In genomic region chr3:54138937-54139547, GRCh38 we compare ENCODE assay signal across 22 cellular contexts. TPM values are rescaled to one million over a fixed set of nuclear protein-coding genes. Genes with fewer than 3 reads are reported as not detected.
DNase-seq lines count a peak whose midpoint lies in the region; ATAC-seq, FAIRE-seq and TF ChIP-seq lines count a peak whose summit lies in the region.
"Had no signal": no experiment of that assay in that cellular context is flagged by ENCODE, and none has a peak within 500 bp of the region (broad histone marks: within the 10 kb centered on the region; RNA-seq: fewer than 3 reads in every experiment).

No MANE protein-coding gene starts in this region.

- H3K36me3 ChIP-seq in breast epithelium (no peaks in the 10 kb centered on the region), H1 (ENCODE audit: control insufficient read depth in 2 of 4, insufficient read depth in 4 of 4, low read length in 3 of 4) (no peaks in the 10 kb centered on the region), neuronal stem cell (replicated peaks in 1 of 2; ENCODE audit: control insufficient read depth in 2 of 2, insufficient read depth in 2 of 2, low read length in 2 of 2) (no peaks in the 10 kb centered on the region), left lung (no peaks in the 10 kb centered on the region)
- H3K36me3 ChIP-seq: BLaER1 had no signal

- H3K9me3 ChIP-seq in breast epithelium, result no peaks in the 10 kb centered on the region
- H3K9me3 ChIP-seq in H1 (ENCODE audit: insufficient read depth in 2 of 2, low read depth in 1 of 2, low read length in 1 of 2), result no peaks in the 10 kb centered on the region
- no peaks in the 10 kb centered on the region for H3K9me3 ChIP-seq in neuronal stem cell (replicated peaks in 1 of 2; ENCODE audit: control insufficient read depth in 2 of 2, insufficient read depth in 1 of 2, low read depth in 1 of 2, low read length in 2 of 2)
- no peaks in the 10 kb centered on the region for H3K9me3 ChIP-seq in left lung
- H3K9me3 ChIP-seq: BLaER1 had no signal

- H2BK5ac ChIP-seq in H1 (ENCODE audit: low read depth, low read length), result no peak overlapping the region
- H2BK5ac ChIP-seq in neuronal stem cell (ENCODE audit: low read length), result no peak overlapping the region

- intact Hi-C loops in MCF 10A (cut with micrococcal nuclease) (no loop called here), breast epithelium (cut with DNase I; ENCODE audit: low total_unique reads) (no loop called here), left lung (cut with DNase I) (no loop called here)

- H3K4me1 ChIP-seq in breast epithelium (no peaks in the 10 kb centered on the region), H1 (replicated peaks in 1 of 4; ENCODE audit: control insufficient read depth in 3 of 4, insufficient read depth in 4 of 4, low read length in 3 of 4) (peaks cover 0 to 7% (median 3%) of the 10 kb centered on the region in 4 experiments; a peak in 2 of 7 replicates), neuronal stem cell (ENCODE audit: control insufficient read depth in 2 of 2, insufficient read depth in 1 of 2, low read depth in 1 of 2, low read length in 2 of 2) (no peaks in the 10 kb centered on the region), left lung (no peaks in the 10 kb centered on the region)

- no peak for TF ChIP-seq EP300 in H1 (IDR thresholded peaks at IDR 0.05; ENCODE audit: borderline replicate concordance in 1 of 2, low read depth in 2 of 2, low read length in 2 of 2)

- H3K4ac ChIP-seq in H1 (replicated peaks; ENCODE audit: insufficient read length, low read depth, low read length) (no peak overlapping the region), neuronal stem cell (ENCODE audit: low read length) (no peak overlapping the region)

- H2BK120ac ChIP-seq in H1 (replicated peaks; ENCODE audit: low read depth, low read length) (no peak overlapping the region), neuronal stem cell (ENCODE audit: low read depth, low read length) (no peak overlapping the region)

- BruUV-seq in MCF 10A (replicated peaks; lab: Mats Ljungman, UMichigan), result no TSS peak

- no peaks in the 10 kb centered on the region for H3K9me3 Mint-ChIP-seq in MCF 10A (ENCODE audit: unreplicated experiment)
- H3K9me3 Mint-ChIP-seq: H9 had no signal

- H4K8ac ChIP-seq in H1 (ENCODE audit: extremely low read depth, insufficient read depth, low read length) (no peak overlapping the region), neuronal stem cell (ENCODE audit: low read depth, low read length) (no peak overlapping the region)

- no peak overlapping the region for H4K5ac ChIP-seq in H1 (ENCODE audit: insufficient read length, low read depth, low read length)

- H2AK5ac ChIP-seq in H1 (ENCODE audit: low read depth, low read length), result no peak overlapping the region
- H2AK5ac ChIP-seq in neuronal stem cell (ENCODE audit: low read depth, low read length), result no peak overlapping the region

- no peak overlapping the region for H3K23ac ChIP-seq in H1 (ENCODE audit: insufficient read length)
- no peak overlapping the region for H3K23ac ChIP-seq in neuronal stem cell (ENCODE audit: low read depth, low read length, poor library complexity)

- no peaks in the 10 kb centered on the region for H3K4me1 Mint-ChIP-seq in MCF 10A (ENCODE audit: insufficient read depth, unreplicated experiment)
- H3K4me1 Mint-ChIP-seq: CD8-positive, alpha-beta memory T cell had no signal

- no peaks in the 10 kb centered on the region for H3K79me2 ChIP-seq in H1 (ENCODE audit: control insufficient read depth in 1 of 2, insufficient read depth in 2 of 2, low read length in 2 of 2)

- TF ChIP-seq POLR2A in breast epithelium (IDR thresholded peaks at IDR 0.05) (no peak), H1 (IDR thresholded peaks at IDR 0.05; ENCODE audit: control extremely low read depth in 1 of 2, low read depth in 2 of 2, low read length in 2 of 2) (no peak)

- no peaks in the 10 kb centered on the region for H4K20me1 ChIP-seq in H1 (replicated peaks in 1 of 2; ENCODE audit: control insufficient read depth in 1 of 2, insufficient read depth in 2 of 2, low read length in 2 of 2)
- H4K20me1 ChIP-seq: BLaER1 had no signal

- H3K23me2 ChIP-seq in H1 (ENCODE audit: low read depth, low read length), result no peaks in the 10 kb centered on the region

- H3K79me1 ChIP-seq in H1 (ENCODE audit: low read depth, low read length), result no peaks in the 10 kb centered on the region
- H3K79me1 ChIP-seq in neuronal stem cell (ENCODE audit: low read depth, low read length), result no peaks in the 10 kb centered on the region

- H2BK12ac ChIP-seq in H1 (ENCODE audit: low read depth, low read length), result no peak overlapping the region
- no peak overlapping the region for H2BK12ac ChIP-seq in neuronal stem cell (ENCODE audit: low read length)

- H3K14ac ChIP-seq in H1 (ENCODE audit: insufficient read length) (no peak overlapping the region), neuronal stem cell (ENCODE audit: low read length) (peak overlapping the region; percentile 79)

- peak overlapping the region; percentile 63; the same call in 1 of the 2 replicates for H2BK15ac ChIP-seq in H1 (ENCODE audit: low read length)
- H2BK15ac ChIP-seq in neuronal stem cell (ENCODE audit: low read length), result no peak overlapping the region

- no peak for TF ChIP-seq RAD21 in H1 (IDR thresholded peaks at IDR 0.05 in 1 of 2, conservative IDR thresholded peaks at IDR 0.05 in 1 of 2; ENCODE audit: low read depth in 2 of 2, low read length in 2 of 2)

- no peak overlapping the region for H3K27ac ChIP-seq in breast epithelium
- no peak overlapping the region for H3K27ac ChIP-seq in H1 (ENCODE audit: low read depth, low read length)
- no peak overlapping the region for H3K27ac ChIP-seq in neuronal stem cell (replicated peaks; ENCODE audit: low read length)
- H3K27ac ChIP-seq in left lung, result no peak overlapping the region
- H3K27ac ChIP-seq: BLaER1 had no signal

- H4K91ac ChIP-seq in H1 (replicated peaks; ENCODE audit: insufficient read length, low read length) (no peak overlapping the region), neuronal stem cell (ENCODE audit: low read depth, low read length, poor library complexity) (no peak overlapping the region)

- 0 out of 2 replicates have a peak overlapping the region, but pooled peaks have one; percentile 16 for H2BK20ac ChIP-seq in H1 (ENCODE audit: low read length)

- H3K4me2 ChIP-seq in H1 (ENCODE audit: insufficient read depth in 1 of 2, low read depth in 2 of 2, low read length in 2 of 2), result no peak overlapping the region
- no peak overlapping the region for H3K4me2 ChIP-seq in neuronal stem cell (ENCODE audit: insufficient read depth, low read length, poor library complexity, severe bottlenecking)
- H3K4me2 ChIP-seq: BLaER1 had no signal

- no peak overlapping the region for H3K56ac ChIP-seq in H1 (replicated peaks; ENCODE audit: insufficient read length, low read depth, low read length)

- 81% methylated on average over 9 of the region's 9 CpGs; no CpG with 5 or more reads in 1 of the 2 experiments for WGBS in H1 (ENCODE audit: extremely low coverage in 1 of 2, insufficient coverage in 1 of 2, insufficient read length in 1 of 2, insufficient replicate concordance in 2 of 2, low coverage in 1 of 2, low lambda C conversion rate in 2 of 2, missing lambda C conversion rate in 1 of 2), 2 experiments
- no CpG with 5 or more reads among the region's 9 CpGs for WGBS in neuronal stem cell (ENCODE audit: extremely low coverage in 2 of 2, insufficient read length in 2 of 2, insufficient replicate concordance in 1 of 2), 2 donors

- no peaks in the 10 kb centered on the region for H3K36me3 Mint-ChIP-seq in MCF 10A (ENCODE audit: insufficient read depth, unreplicated experiment)
- H3K36me3 Mint-ChIP-seq: CD8-positive, alpha-beta memory T cell had no signal

- H3K4me3 ChIP-seq in breast epithelium (no peak overlapping the region), H1 (ENCODE audit: extremely low read depth in 1 of 4, insufficient read depth in 2 of 4, low read depth in 3 of 4, low read length in 4 of 4) (no peak overlapping the region), neuronal stem cell (ENCODE audit: low read length in 2 of 2) (no peak overlapping the region), left lung (no peak overlapping the region)
- H3K4me3 ChIP-seq: BLaER1, K562 had no signal

- DNase-seq in MCF 10A (ENCODE audit: unreplicated experiment) (peak; percentile 8), breast epithelium (ENCODE audit: low spot score in 2 of 2) (no peak), H1 (ENCODE audit: low read depth in 1 of 2, low spot score in 2 of 2) (no peak), islet precursor cell (peak; percentile 60), neuronal stem cell (ENCODE audit: low spot score) (no peak), AG20443 (ENCODE audit: low spot score) (no peak), C1 segment of cervical spinal cord (lab: John Stamatoyannopoulos, UW) (no peak), left lung (no peak)
- DNase-seq: 8988T; CD8-positive, alpha-beta memory T cell; GDM1; H9; MV-4-11; NCI-H1930; NCI-H2171; NCI-H446; NK-92 treated with Interleukin-12 subunit alpha and Interleukin-12 subunit beta, amount 100 ng/mL, for 24 hours; SIG-M5 had no signal

- no peak overlapping the region for H2AFZ ChIP-seq in H1 (ENCODE audit: low read length)
- H2AFZ ChIP-seq in neuronal stem cell (ENCODE audit: low read length), result no peak overlapping the region

- CTCF ChIA-PET in MCF 10A (lab: Yijun Ruan, JAX), result interaction anchor here (0.9 kb wide), 1 partner anchor 16 kb away, joined by 3 read pairs; no protein-coding TSS in a partner anchor
- CTCF ChIA-PET in H1 (lab: Charles Lee; ENCODE audit: partially characterized antibody), result interaction anchor here (1.7 kb wide), 1 partner anchor 200 kb away, joined by 7 read pairs; no protein-coding TSS in a partner anchor

- H3K4me3 Mint-ChIP-seq in MCF 10A (ENCODE audit: unreplicated experiment), result no peak overlapping the region
- H3K4me3 Mint-ChIP-seq: CD8-positive, alpha-beta memory T cell; H9 had no signal

- H3K9ac ChIP-seq in H1 (replicated peaks in 1 of 4; ENCODE audit: extremely low read depth in 1 of 4, low read depth in 3 of 4, low read length in 3 of 4) (no peak overlapping the region), neuronal stem cell (ENCODE audit: low read depth, low read length, poor library complexity) (no peak overlapping the region)
- H3K9ac ChIP-seq: BLaER1 had no signal

- H3K18ac ChIP-seq in H1 (ENCODE audit: extremely low read depth, low read length) (no peak overlapping the region), neuronal stem cell (ENCODE audit: low read length) (no peak overlapping the region)

- no peak for ATAC-seq in left lung
- ATAC-seq: K562 had no signal

- peaks cover 40% of the 10 kb centered on the region for H3K27me3 Mint-ChIP-seq in MCF 10A (ENCODE audit: insufficient read depth, unreplicated experiment)

- H3K27ac Mint-ChIP-seq in MCF 10A (ENCODE audit: low read depth, unreplicated experiment), result no peak overlapping the region
- H3K27ac Mint-ChIP-seq: CD8-positive, alpha-beta memory T cell had no signal

- H3K27me3 ChIP-seq in breast epithelium (no peaks in the 10 kb centered on the region), H1 (replicated peaks in 1 of 4; ENCODE audit: control insufficient read depth in 3 of 4, extremely low read depth in 1 of 4, insufficient read depth in 3 of 4, low read length in 3 of 4) (no peaks in the 10 kb centered on the region), neuronal stem cell (ENCODE audit: control insufficient read depth in 3 of 3, insufficient read depth in 3 of 3, low read depth in 1 of 3, low read length in 3 of 3) (peaks cover 0 to 7% (median 0%) of the 10 kb centered on the region in 3 experiments), left lung (no peaks in the 10 kb centered on the region)
- H3K27me3 ChIP-seq: BLaER1 had no signal

- no peak for FAIRE-seq in H1 (lab: Jason Lieb, UNC)
- FAIRE-seq: GM19239, K562 had no signal

- POLR2A ChIA-PET in MCF 10A (lab: Yijun Ruan, JAX) (no interaction called here), H1 (lab: Charles Lee; ENCODE audit: partially characterized antibody) (no interaction called here)

- TF ChIP-seq CTCF in MCF 10A (IDR thresholded peaks at IDR 0.05; ENCODE audit: unreplicated experiment) (no peak), breast epithelium (IDR thresholded peaks at IDR 0.05) (no peak), H1 (IDR thresholded peaks at IDR 0.05; ENCODE audit: control extremely low read depth in 1 of 3, insufficient read depth in 1 of 3, low read depth in 1 of 3, low read length in 3 of 3) (no peak), left lung (IDR thresholded peaks at IDR 0.05) (no peak)

RNA-seq across cellular contexts. Expression of gene CACNA2D3, which starts 16.7 kb away (rescaled TPM):
- total RNA-seq in MCF 10A (2022) (1.5 and 2.3 TPM in 2 replicates), breast epithelium (1 to 10 TPM in 2 of 3 donors, under 1 TPM in 1; 0.59 to 3.4 (median 2.3) TPM), left lung (1 to 10 TPM; 1.4 to 2.7 TPM)
- total RNA-seq in H1 (2021; fragmentation: NEBNext Ultra II Directional; extraction: Animal tissue kit (Norgen Biotek cat#: 25700)), result 1.8 and 2.2 TPM in 2 replicates
- 0.78 and 1.5 TPM in 2 replicates for polyA plus RNA-seq in H1 (2011; rRNA removed)
- polyA plus RNA-seq in H1 (2011; cell fraction: cytosol; rRNA removed), result 1.4 TPM
- polyA plus RNA-seq in H1 (2011; cell fraction: nucleus; rRNA removed), result 5.2 TPM
- 0.99 to 2.0 TPM (median 1.7 TPM) in 4 replicates for polyA plus RNA-seq in H1 (2012, experiment 1 of 2)
- 0.20 TPM for polyA plus RNA-seq in H1 (2012, experiment 2 of 2)
- polyA plus RNA-seq in H1 (2013, experiment 1 of 2), result 1.3 TPM
- polyA plus RNA-seq in H1 (2013, experiment 2 of 2), result 1.0 TPM
- 3.7 and 4.1 TPM in 2 replicates for polyA minus RNA-seq in H1 (2011; rRNA and poly(A)+ RNA removed)
- polyA minus RNA-seq in H1 (2011; cell fraction: cytosol; rRNA and poly(A)+ RNA removed), result 0.81 TPM
- polyA minus RNA-seq in H1 (2011; cell fraction: nucleus; rRNA and poly(A)+ RNA removed), result 13.5 TPM
- 0.03 TPM for polyA plus RNA-seq in neuronal stem cell (2013, experiment 1 of 2)
- polyA plus RNA-seq in neuronal stem cell (2013, experiment 2 of 2), result 0.03 TPM
- total RNA-seq: CD8-positive, alpha-beta memory T cell; K562; OCI-LY7 had no signal
- polyA plus RNA-seq: CD8-positive, alpha-beta memory T cell had no signal

Comparison
In these comparisons a context has a peak if more than half of its experiments do, and no peak if none do; other contexts are left out.
1. DNase-seq: peak in MCF 10A (single experiment) and islet precursor cell (single experiment); none in breast epithelium (0 of 2), H1 (0 of 2), neuronal stem cell (single experiment), AG20443 (single experiment), C1 segment of cervical spinal cord (0 of 14) and left lung (0 of 2).